17 cellular contexts compared by ENCODE assay signal in the genomic region with DNA sequence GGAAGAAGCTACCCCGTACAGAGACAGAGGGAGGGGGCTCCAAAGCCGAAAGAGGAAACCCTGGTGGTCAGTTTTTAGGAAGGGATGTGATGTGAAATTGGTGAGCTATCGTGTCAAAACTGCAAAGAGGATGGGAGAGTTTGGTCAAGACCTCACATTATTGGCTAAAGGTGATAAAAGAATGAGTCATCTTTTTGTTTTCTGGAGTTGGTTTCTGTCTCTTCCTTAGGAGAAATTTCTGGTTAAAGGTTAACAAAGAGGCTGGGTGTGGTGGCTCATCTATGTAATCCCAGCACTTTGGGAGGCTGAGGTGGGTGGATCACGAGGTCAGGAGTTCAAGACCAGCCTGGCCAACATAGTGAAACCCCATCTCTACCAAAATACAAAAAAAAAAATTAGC.
DNase-seq lines count a peak whose midpoint lies in the region; TF ChIP-seq lines count a peak whose summit lies in the region.
"Had no signal": no experiment of that assay in that cellular context is flagged by ENCODE, and none has a peak within 500 bp of the region (broad histone marks: within the 10 kb centered on the region; RNA-seq: fewer than 3 reads in every experiment).

No MANE protein-coding gene starts in this region.

- TF ChIP-seq CTCF in fibroblast of mammary gland (conservative IDR thresholded peaks at IDR 0.05; ENCODE audit: control insufficient read depth, insufficient read depth, low read depth, low read length) = no peak

- no peaks in the 10 kb centered on the region for H3K4me1 ChIP-seq in SJCRH30

- H3K27ac ChIP-seq in SJCRH30 = no peak overlapping the region
- H3K27ac ChIP-seq: 22Rv1, C4-2B, HL-60, KMS-11, PC-9 had no signal

- DNase-seq in DMS53 (lab: John Stamatoyannopoulos, UW) (peak; percentile 9), DMS53 treated with DMSO at 0.1 percent for 48 hours (lab: John Stamatoyannopoulos, UW; ENCODE audit: unreplicated experiment) (no peak), HS-5 (ENCODE audit: low read depth) (peak; percentile 4), RPMI7951 (ENCODE audit: low read depth) (peak; percentile 24), fibroblast of mammary gland (ENCODE audit: low read depth) (peak; percentile 41), hepatic stellate cell (ENCODE audit: low spot score) (no peak), SJCRH30 (no peak), AML-193 (lab: John Stamatoyannopoulos, UW) (no peak)
- DNase-seq: DMS79, NCI-H345, NCI-H69, PC-9, SHP77 had no signal

- no peaks in the 10 kb centered on the region for H3K9me3 ChIP-seq in SJCRH30 (replicated peaks)

- no peaks in the 10 kb centered on the region for H3K27me3 ChIP-seq in SJCRH30

- no peaks in the 10 kb centered on the region for H3K36me3 ChIP-seq in SJCRH30

- no peak overlapping the region for H3K4me3 ChIP-seq in fibroblast of mammary gland (ENCODE audit: control insufficient read depth, low read depth, low read length)
- H3K4me3 ChIP-seq in SJCRH30 = no peak overlapping the region
- H3K4me3 ChIP-seq: PC-9 had no signal

Comparison
In these comparisons a context has a peak if more than half of its experiments do, and no peak if none do; other contexts are left out.
1. DNase-seq: peak in DMS53 (single experiment), HS-5 (single experiment), RPMI7951 (single experiment) and fibroblast of mammary gland (single experiment); none in DMS53 treated with DMSO at 0.1 percent for 48 hours (single experiment), hepatic stellate cell (single experiment), SJCRH30 (0 of 2) and AML-193 (0 of 2).